Comparison of ENCODE assay signal across 17 cellular contexts in genomic region chr6:101117397-101118185, GRCh38.
DNase-seq lines count a peak whose midpoint lies in the region; ATAC-seq and TF ChIP-seq lines count a peak whose summit lies in the region.
"Had no signal": no experiment of that assay in that cellular context is flagged by ENCODE, and none has a peak within 500 bp of the region (broad histone marks: within the 10 kb centered on the region; RNA-seq: fewer than 3 reads in every experiment).

No MANE protein-coding gene starts in this region.

- TF ChIP-seq CTCF in left ventricle myocardium inferior (IDR thresholded peaks at IDR 0.05; ENCODE audit: borderline replicate concordance): no peak
- no peak for TF ChIP-seq CTCF in transverse colon (IDR thresholded peaks at IDR 0.05)

- no peak for TF ChIP-seq EP300 in transverse colon (IDR thresholded peaks at IDR 0.05; ENCODE audit: low read depth)

- intact Hi-C loops in Right ventricle myocardium superior (cut with DNase I): no loop called here
- intact Hi-C loops in left ventricle myocardium inferior (cut with micrococcal nuclease): no loop called here
- intact Hi-C loops in transverse colon (cut with DNase I; ENCODE audit: low total_unique reads): no loop called here
- intact Hi-C loops in head of caudate nucleus (cut with DNase I): no loop called here

- peak overlapping the region; percentile 40 for H3K9ac ChIP-seq in SK-N-MC (ENCODE audit: insufficient read length)

- peak; percentile 35 for DNase-seq in Right ventricle myocardium superior
- DNase-seq in left ventricle myocardium inferior: no peak
- no peak for DNase-seq in SK-N-MC (ENCODE audit: low read depth, low spot score)
- DNase-seq in iPS-NIHi11 (ENCODE audit: low spot score): peak; percentile 34
- DNase-seq in transverse colon: peak; percentile 70
- no peak for DNase-seq in NCI-H1105 treated with DMSO at 0.1 percent for 48 hours (lab: John Stamatoyannopoulos, UW)
- DNase-seq in head of caudate nucleus: no peak
- DNase-seq: activated CD8-positive, alpha-beta T cell treated with anti-CD3 and anti-CD28 coated beads for 36 hours; activated effector memory CD4-positive, alpha-beta T cell treated with Interleukin-2 at 50 U/mL for 16 hours; effector CD8-positive, alpha-beta T cell; NCI-H1105; NCI-H510A treated with DMSO at 0.1 percent for 48 hours; nucleus accumbens; spleen had no signal

- H3K9me3 ChIP-seq in left ventricle myocardium inferior (replicated peaks) (no peaks in the 10 kb centered on the region), SK-N-MC (ENCODE audit: low read depth, low read length) (no peaks in the 10 kb centered on the region), transverse colon (no peaks in the 10 kb centered on the region)
- H3K9me3 ChIP-seq: spleen had no signal

- ATAC-seq in Right ventricle myocardium superior (ENCODE audit: poor library complexity) (no peak), GM21423 (IDR thresholded peaks at IDR 0.05; ENCODE audit: unreplicated experiment) (no peak)
- ATAC-seq: activated CD8-positive, alpha-beta T cell treated with anti-CD3 and anti-CD28 coated beads for 36 hours had no signal

- H3K27ac ChIP-seq in left ventricle myocardium inferior (replicated peaks) (no peak overlapping the region), SK-N-MC (peak overlapping the region; percentile 87), transverse colon (no peak overlapping the region)
- H3K27ac ChIP-seq: 22Rv1, spleen had no signal

- TF ChIP-seq POLR2A in transverse colon (IDR thresholded peaks at IDR 0.05): no peak

- 35 to 38% methylated on average over 3 to 11 of the region's 11 CpGs for WGBS in transverse colon (ENCODE audit: low coverage in 1 of 2), 2 donors

- in situ Hi-C loops in transverse colon (cut with MboI; ENCODE audit: low pct_ligation_motif_present in 1 of 4, low pct_unique_long_range_greater_than_20kb in 1 of 4, low sequenced_read_pairs in 3 of 4): no loop called here

- H3K36me3 ChIP-seq in left ventricle myocardium inferior (no peaks in the 10 kb centered on the region), SK-N-MC (ENCODE audit: insufficient read depth, low read length) (no peaks in the 10 kb centered on the region), transverse colon (no peaks in the 10 kb centered on the region)
- H3K36me3 ChIP-seq: spleen had no signal

- no peaks in the 10 kb centered on the region for H3K4me1 ChIP-seq in left ventricle myocardium inferior
- peaks cover 0 to 15% (median 4%) of the 10 kb centered on the region in 4 donors for H3K4me1 ChIP-seq in transverse colon
- H3K4me1 ChIP-seq: spleen had no signal

- H3K27me3 ChIP-seq in left ventricle myocardium inferior (ENCODE audit: low read depth) (peaks cover 25% of the 10 kb centered on the region), transverse colon (no peaks in the 10 kb centered on the region)
- H3K27me3 ChIP-seq: spleen had no signal

- no peak overlapping the region for H3K4me3 ChIP-seq in left ventricle myocardium inferior
- peak overlapping the region; percentile 66 for H3K4me3 ChIP-seq in SK-N-MC
- no peak overlapping the region for H3K4me3 ChIP-seq in transverse colon
- H3K4me3 ChIP-seq: lung, spleen had no signal

Comparison
In these comparisons a context has a peak if more than half of its experiments do, and no peak if none do; other contexts are left out.
1. DNase-seq: peak in Right ventricle myocardium superior (single experiment), iPS-NIHi11 (single experiment) and transverse colon (single experiment); none in left ventricle myocardium inferior (single experiment), SK-N-MC (single experiment), NCI-H1105 treated with DMSO at 0.1 percent for 48 hours (single experiment) and head of caudate nucleus (0 of 42).